ENCODE assay signal across 11 cellular contexts in genomic region chr10:104324931-104325330, GRCh38. TPM values are rescaled to one million over a fixed set of nuclear protein-coding genes. Genes with fewer than 3 reads are reported as not detected.
DNase-seq lines count a peak whose midpoint lies in the region; ATAC-seq and TF ChIP-seq lines count a peak whose summit lies in the region.
"Had no signal": no experiment of that assay in that cellular context is flagged by ENCODE, and none has a peak within 500 bp of the region (broad histone marks: within the 10 kb centered on the region; RNA-seq: fewer than 3 reads in every experiment).

No MANE protein-coding gene starts in this region.

- TF ChIP-seq CTCF in left ventricle myocardium inferior (IDR thresholded peaks at IDR 0.05; ENCODE audit: borderline replicate concordance) (no peak), brain (conservative IDR thresholded peaks at IDR 0.05) (no peak), natural killer cell (IDR thresholded peaks at IDR 0.05) (no peak), vagina (IDR thresholded peaks at IDR 0.05) (no peak)

- H3K36me3 ChIP-seq in left ventricle myocardium inferior (no peaks in the 10 kb centered on the region), vagina (no peaks in the 10 kb centered on the region)

- no peak for DNase-seq in left ventricle myocardium inferior
- DNase-seq in Right ventricle myocardium inferior (ENCODE audit: missing footprints): no peak
- no peak for DNase-seq in natural killer cell
- no peak for DNase-seq in vagina (ENCODE audit: extremely low spot score in 2 of 2)
- no peak for DNase-seq in sciatic nerve (ENCODE audit: low spot score)
- DNase-seq: brain microvascular endothelial cell, nephron progenitor cell had no signal

- peaks cover 11% of the 10 kb centered on the region for H3K27me3 Mint-ChIP-seq in brain
- no peaks in the 10 kb centered on the region for H3K27me3 Mint-ChIP-seq in natural killer cell (ENCODE audit: low read depth in 2 of 2)

- H3K27ac Mint-ChIP-seq in brain (peak overlapping the region in 4 of 5 experiments; percentile 48 to 95 (median 80)), natural killer cell (peak overlapping the region; percentile 98 to 100)
- H3K27ac Mint-ChIP-seq: nephron progenitor cell had no signal

- H3K9me3 ChIP-seq in left ventricle myocardium inferior (replicated peaks): no peaks in the 10 kb centered on the region
- no peaks in the 10 kb centered on the region for H3K9me3 ChIP-seq in vagina

- intact Hi-C loops in left ventricle myocardium inferior (cut with micrococcal nuclease): no loop called here
- intact Hi-C loops in Right ventricle myocardium inferior (cut with DNase I): no loop called here
- intact Hi-C loops in natural killer cell (cut with micrococcal nuclease): loop anchor here (10.0 kb wide), 1 partner anchor 410 kb away; the partner anchor contains the start of gene STN1
- intact Hi-C loops in vagina (cut with DNase I): no loop called here
- intact Hi-C loops in sciatic nerve (cut with DNase I): no loop called here

- H3K4me3 ChIP-seq in left ventricle myocardium inferior (no peak overlapping the region), vagina (no peak overlapping the region)

- H3K36me3 Mint-ChIP-seq in brain: peaks cover 4% of the 10 kb centered on the region
- H3K36me3 Mint-ChIP-seq in natural killer cell: no peaks in the 10 kb centered on the region

- no peaks in the 10 kb centered on the region for H3K9me3 Mint-ChIP-seq in brain
- H3K9me3 Mint-ChIP-seq in natural killer cell: no peaks in the 10 kb centered on the region
- H3K9me3 Mint-ChIP-seq: nephron progenitor cell had no signal

- H3K4me1 ChIP-seq in left ventricle myocardium inferior: peaks cover 100% of the 10 kb centered on the region
- peaks cover 100% of the 10 kb centered on the region for H3K4me1 ChIP-seq in vagina

- H3K4me1 Mint-ChIP-seq in brain (peaks cover 100% of the 10 kb centered on the region), natural killer cell (peaks cover 100% of the 10 kb centered on the region in 2 donors)

- H3K27ac ChIP-seq in left ventricle myocardium inferior (replicated peaks): peak overlapping the region; percentile 99
- peak overlapping the region; percentile 96 for H3K27ac ChIP-seq in vagina
- H3K27ac ChIP-seq: brain microvascular endothelial cell had no signal

- H3K27me3 ChIP-seq in left ventricle myocardium inferior (ENCODE audit: low read depth): no peaks in the 10 kb centered on the region
- H3K27me3 ChIP-seq in vagina: no peaks in the 10 kb centered on the region
- H3K27me3 ChIP-seq: brain microvascular endothelial cell had no signal

- peak overlapping the region in 2 of 5 experiments; percentile 38 to 42 for H3K4me3 Mint-ChIP-seq in brain
- peak overlapping the region; percentile 82 for H3K4me3 Mint-ChIP-seq in natural killer cell
- H3K4me3 Mint-ChIP-seq: nephron progenitor cell had no signal

- no peak for TF ChIP-seq POLR2A in vagina (IDR thresholded peaks at IDR 0.05)

- no peak for ATAC-seq in Right ventricle myocardium inferior
- no peak for ATAC-seq in natural killer cell
- no peak for ATAC-seq in GM19452 (IDR thresholded peaks at IDR 0.05; ENCODE audit: unreplicated experiment)
- no peak for ATAC-seq in GM18511 (IDR thresholded peaks at IDR 0.05; ENCODE audit: unreplicated experiment)
- ATAC-seq in sciatic nerve: no peak
- ATAC-seq: esophagus mucosa had no signal

RNA-seq across cellular contexts. Expression of gene ITPRIP, which starts 13.3 kb away (rescaled TPM):
- total RNA-seq in left ventricle myocardium inferior (35.4 TPM), Right ventricle myocardium inferior (28.2 TPM), natural killer cell (100 to 1,000 TPM; 172 to 225 (median 176) TPM), vagina (85.7 TPM), sciatic nerve (24.7 TPM)
- 19.8 TPM for polyA plus RNA-seq in brain (ENCODE audit: insufficient read depth, low read depth, low replicate concordance)

RNA-seq across cellular contexts. Expression of gene CFAP58, which starts 28.7 kb away (rescaled TPM):
- total RNA-seq in left ventricle myocardium inferior (3.5 TPM), Right ventricle myocardium inferior (1.1 TPM), natural killer cell (under 1 TPM; 0.07 to 0.15 (median 0.11) TPM), vagina (0.49 TPM), sciatic nerve (0.67 TPM)
- polyA plus RNA-seq in brain (ENCODE audit: insufficient read depth, low read depth, low replicate concordance): 0.37 TPM

RNA-seq across cellular contexts. Expression of gene GSTO2, which starts 55.9 kb away (rescaled TPM):
- 0.80 TPM for total RNA-seq in left ventricle myocardium inferior
- total RNA-seq in Right ventricle myocardium inferior: 0.70 TPM
- polyA plus RNA-seq in brain (ENCODE audit: insufficient read depth, low read depth, low replicate concordance): 23.9 TPM
- 1 to 10 TPM in 1 of 3 donors, under 1 TPM in 2; 0.75 to 1.4 (median 0.84) TPM for total RNA-seq in natural killer cell
- total RNA-seq in vagina: 13.8 TPM
- 2.1 TPM for total RNA-seq in sciatic nerve
